Comparison of ENCODE assay signal across 9 cellular contexts in genomic region chr14:100440758-100441203, GRCh38.
DNase-seq lines count a peak whose midpoint lies in the region; ATAC-seq and TF ChIP-seq lines count a peak whose summit lies in the region.
"Had no signal": no experiment of that assay in that cellular context is flagged by ENCODE, and none has a peak within 500 bp of the region (broad histone marks: within the 10 kb centered on the region; RNA-seq: fewer than 3 reads in every experiment).

No MANE protein-coding gene starts in this region.

- no peak for TF ChIP-seq POLR2A in vagina (IDR thresholded peaks at IDR 0.05)

- H3K36me3 ChIP-seq in lower lobe of right lung (no peaks in the 10 kb centered on the region), vagina (no peaks in the 10 kb centered on the region)

- DNase-seq in T-helper 2 cell treated with Interferon-gamma antibody and Interleukin-4, amounts not matched to agents 5 μg/mL and 100 μg/mL, for 36 hours (ENCODE audit: low spot score): no peak
- no peak for DNase-seq in T-helper 2 cell
- DNase-seq in cardiac fibroblast (ENCODE audit: low read depth in 2 of 2): peak; percentile 3 to 47
- no peak for DNase-seq in lower lobe of right lung
- DNase-seq in vagina (ENCODE audit: extremely low spot score in 2 of 2): peak in 1 of 2 donors; percentile 25
- no peak for DNase-seq in DMS53 (lab: John Stamatoyannopoulos, UW)
- no peak for DNase-seq in WTC11 (ENCODE audit: low spot score)
- DNase-seq: activated naive CD4-positive, alpha-beta T cell treated with Interleukin-2 at 50 U/mL for 16 hours had no signal

- no peaks in the 10 kb centered on the region for H3K27me3 Mint-ChIP-seq in T-helper 2 cell treated with Interferon-gamma antibody and Interleukin-4, amounts not matched to agents 5 μg/mL and 100 μg/mL, for 36 hours (ENCODE audit: low read depth)
- H3K27me3 Mint-ChIP-seq in WTC11 (ENCODE audit: low read depth): no peaks in the 10 kb centered on the region

- peak overlapping the region; percentile 51 for H3K27ac Mint-ChIP-seq in T-helper 2 cell treated with Interferon-gamma antibody and Interleukin-4, amounts not matched to agents 5 μg/mL and 100 μg/mL, for 36 hours
- no peak overlapping the region for H3K27ac Mint-ChIP-seq in WTC11

- TF ChIP-seq CTCF in cardiac fibroblast (IDR thresholded peaks at IDR 0.05; ENCODE audit: low read depth, low read length): no peak
- TF ChIP-seq CTCF in lower lobe of right lung (IDR thresholded peaks at IDR 0.05): no peak
- no peak for TF ChIP-seq CTCF in vagina (IDR thresholded peaks at IDR 0.05)
- TF ChIP-seq CTCF in WTC11 (IDR thresholded peaks at IDR 0.05): no peak

- H3K4me3 ChIP-seq in cardiac fibroblast (replicated peaks in 1 of 2; ENCODE audit: low read depth in 2 of 2, low read length in 2 of 2) (no peak overlapping the region), lower lobe of right lung (no peak overlapping the region), vagina (no peak overlapping the region)

- no peak for ATAC-seq in lower lobe of right lung
- no peak for ATAC-seq in GM21576 (IDR thresholded peaks at IDR 0.05; ENCODE audit: unreplicated experiment)
- no peak for ATAC-seq in WTC11

- H3K27ac ChIP-seq in lower lobe of right lung (peak overlapping the region; percentile 71), vagina (peak overlapping the region; percentile 46)

- peaks cover 22% of the 10 kb centered on the region for H3K4me1 Mint-ChIP-seq in T-helper 2 cell treated with Interferon-gamma antibody and Interleukin-4, amounts not matched to agents 5 μg/mL and 100 μg/mL, for 36 hours (ENCODE audit: low read depth)
- peaks cover 33% of the 10 kb centered on the region for H3K4me1 Mint-ChIP-seq in WTC11

- peaks cover 54% of the 10 kb centered on the region for H3K4me1 ChIP-seq in lower lobe of right lung
- peaks cover 26% of the 10 kb centered on the region for H3K4me1 ChIP-seq in vagina

- CTCF ChIA-PET in WTC11 (lab: Charles Lee): interaction anchor here (1.0 to 4.8 kb wide), 22 partner anchors 8 to 222 kb away, joined by 3 to 47 read pairs (median 6); no protein-coding TSS in a partner anchor

- intact Hi-C loops in lower lobe of right lung (cut with DNase I): no loop called here
- intact Hi-C loops in vagina (cut with DNase I): no loop called here

- H3K36me3 Mint-ChIP-seq in T-helper 2 cell treated with Interferon-gamma antibody and Interleukin-4, amounts not matched to agents 5 μg/mL and 100 μg/mL, for 36 hours (ENCODE audit: low read depth): no peaks in the 10 kb centered on the region
- no peaks in the 10 kb centered on the region for H3K36me3 Mint-ChIP-seq in WTC11

- no peaks in the 10 kb centered on the region for H3K27me3 ChIP-seq in lower lobe of right lung (ENCODE audit: low read depth)
- H3K27me3 ChIP-seq in vagina: no peaks in the 10 kb centered on the region

- no peaks in the 10 kb centered on the region for H3K9me3 Mint-ChIP-seq in T-helper 2 cell treated with Interferon-gamma antibody and Interleukin-4, amounts not matched to agents 5 μg/mL and 100 μg/mL, for 36 hours
- no peaks in the 10 kb centered on the region for H3K9me3 Mint-ChIP-seq in WTC11

- POLR2A ChIA-PET in WTC11 (lab: Charles Lee): no interaction called here

- H3K9me3 ChIP-seq in lower lobe of right lung: no peaks in the 10 kb centered on the region
- H3K9me3 ChIP-seq in vagina: no peaks in the 10 kb centered on the region

- H3K4me3 Mint-ChIP-seq in T-helper 2 cell treated with Interferon-gamma antibody and Interleukin-4, amounts not matched to agents 5 μg/mL and 100 μg/mL, for 36 hours: no peak overlapping the region
- no peak overlapping the region for H3K4me3 Mint-ChIP-seq in WTC11

TF ChIP-seq in WTC11, 78 proteins besides CTCF, POLR2A, EP300 and RAD21:
- TF ChIP-seq NR3C1 (CRISPR knock-in tag; conservative IDR thresholded peaks at IDR 0.05; ENCODE audit: low read depth) (no peak), JAZF1 (CRISPR knock-in tag; IDR thresholded peaks at IDR 0.05) (no peak), STAT6 (CRISPR knock-in tag; conservative IDR thresholded peaks at IDR 0.05; ENCODE audit: low read depth) (no peak), RELA (CRISPR knock-in tag; IDR thresholded peaks at IDR 0.05; ENCODE audit: borderline replicate concordance) (no peak), FOXJ3 (CRISPR knock-in tag; IDR thresholded peaks at IDR 0.05; ENCODE audit: borderline replicate concordance) (no peak), ATF2 (CRISPR knock-in tag; IDR thresholded peaks at IDR 0.05; ENCODE audit: borderline replicate concordance, low read depth) (no peak), ZNF425 (CRISPR knock-in tag; conservative IDR thresholded peaks at IDR 0.05) (no peak)

Comparison
In these comparisons a context has a peak if more than half of its experiments do, and no peak if none do; other contexts are left out.
1. DNase-seq: peak in cardiac fibroblast (2 of 2); none in T-helper 2 cell treated with Interferon-gamma antibody and Interleukin-4, amounts not matched to agents 5 μg/mL and 100 μg/mL, for 36 hours (single experiment), T-helper 2 cell (0 of 5), lower lobe of right lung (single experiment), DMS53 (single experiment) and WTC11 (single experiment).